In genomic region chr15:31472636-31473383, GRCh38 we compare ENCODE assay signal across 1 cellular context.
TF ChIP-seq lines count a peak whose summit lies in the region.

No MANE protein-coding gene starts in this region.

TF ChIP-seq in GM12878, 131 proteins besides CTCF, POLR2A, EP300 and RAD21 (continued from another document):
- TF ChIP-seq E4F1 (IDR thresholded peaks at IDR 0.05; ENCODE audit: borderline replicate concordance, partially characterized antibody) (no peak), LARP7 (IDR thresholded peaks at IDR 0.05) (no peak), BMI1 (IDR thresholded peaks at IDR 0.05; ENCODE audit: borderline replicate concordance) (peak; percentile 79), NBN (IDR thresholded peaks at IDR 0.05) (0 out of 2 replicates have a peak, but pooled peaks have one; percentile 32), POLR2AphosphoS5 (IDR thresholded peaks at IDR 0.05; ENCODE audit: low read length) (peak; percentile 59; the same call in 1 of the 2 replicates), PAX5 (IDR thresholded peaks at IDR 0.05; ENCODE audit: borderline replicate concordance, low read depth, low read length) (peak; percentile 31; the same call in 1 of the 2 replicates), GABPA (IDR thresholded peaks at IDR 0.05; ENCODE audit: low read depth) (no peak), ZNF207 (IDR thresholded peaks at IDR 0.05; ENCODE audit: borderline replicate concordance) (0 out of 2 replicates have a peak, but pooled peaks have one; percentile 47), CREM (IDR thresholded peaks at IDR 0.05; ENCODE audit: low read depth) (no peak), NR2C1 (IDR thresholded peaks at IDR 0.05) (no peak), IRF4 (IDR thresholded peaks at IDR 0.05; ENCODE audit: low read depth, low read length) (0 out of 2 replicates have a peak, but pooled peaks have one; percentile 10), ZNF384 (IDR thresholded peaks at IDR 0.05; ENCODE audit: borderline replicate concordance, low read depth, low read length) (no peak), IKZF2 (IDR thresholded peaks at IDR 0.05) (peak; percentile 39 to 54; a peak in 2 of 4 replicates), DPF2 (IDR thresholded peaks at IDR 0.05) (peak; percentile 30; the same call in 1 of the 2 replicates), ZNF687 (IDR thresholded peaks at IDR 0.05) (peak; percentile 54; the same call in 1 of the 2 replicates), EGR1 (IDR thresholded peaks at IDR 0.05; ENCODE audit: borderline replicate concordance in 1 of 2, low read depth in 2 of 2, low read length in 2 of 2) (no peak), RUNX3 (IDR thresholded peaks at IDR 0.05; ENCODE audit: low read length) (peak; percentile 49; the same call in 1 of the 2 replicates), HDGF (IDR thresholded peaks at IDR 0.05) (peak; percentile 44; the same call in 1 of the 2 replicates)
